In genomic region chr10:91778485-91778884, GRCh38 we compare ENCODE assay signal across 18 cellular contexts. TPM values are rescaled to one million over a fixed set of nuclear protein-coding genes. Genes with fewer than 3 reads are reported as not detected.
DNase-seq lines count a peak whose midpoint lies in the region; ATAC-seq and TF ChIP-seq lines count a peak whose summit lies in the region.
"Had no signal": no experiment of that assay in that cellular context is flagged by ENCODE, and none has a peak within 500 bp of the region (broad histone marks: within the 10 kb centered on the region; RNA-seq: fewer than 3 reads in every experiment).

No MANE protein-coding gene starts in this region.

- DNase-seq in H9 (no peak), WTC11 (ENCODE audit: low spot score) (no peak), mesothelial cell of epicardium (ENCODE audit: low spot score in 2 of 2, unreplicated experiment in 2 of 2) (no peak), smooth muscle cell (lab: John Stamatoyannopoulos, UW; ENCODE audit: unreplicated experiment) (no peak), HT-29 (ENCODE audit: low spot score) (no peak)
- DNase-seq: 8988T; Calu3; CD8-positive, alpha-beta T cell; DMS79 treated with DMSO at 0.1 percent for 48 hours; GF-D8; H7 had no signal

- H3K4me1 ChIP-seq in H9 (ENCODE audit: insufficient read depth, low read length) = peaks cover 8% of the 10 kb centered on the region; the same call in 1 of the 2 replicates
- H3K4me1 ChIP-seq in smooth muscle cell (ENCODE audit: low read depth) = peaks cover 10% of the 10 kb centered on the region
- H3K4me1 ChIP-seq: BLaER1 treated with 17β-estradiol and CSF1 and Interleukin-3, amounts not matched to agents 10 nM and 100 nM had no signal

- CTCF ChIA-PET in WTC11 (lab: Charles Lee) = interaction anchor here (1.5 kb wide), 1 partner anchor 18 kb away, joined by 4 read pairs; no protein-coding TSS in a partner anchor

- H2AFZ ChIP-seq in H9 (ENCODE audit: low read length) (peak overlapping the region; percentile 66), smooth muscle cell (ENCODE audit: low read depth) (no peak overlapping the region)
- H2AFZ ChIP-seq: GM23248 had no signal

- no CpG with 5 or more reads among the region's 1 CpG for WGBS in H9 (ENCODE audit: extremely low coverage, insufficient read length, low lambda C conversion rate)
- WGBS in smooth muscle cell (ENCODE audit: low lambda C conversion rate) = 87% methylated on average over 1 of the region's 1 CpG

- no peak overlapping the region for H2BK5ac ChIP-seq in H9 (ENCODE audit: insufficient read length, low read length)

- H3K79me1 ChIP-seq in H9 (ENCODE audit: insufficient read depth, low read depth, low read length, poor library complexity, severe bottlenecking) = no peaks in the 10 kb centered on the region

- no peaks in the 10 kb centered on the region for H3K9me3 ChIP-seq in H9 (ENCODE audit: control insufficient read depth, low read depth, low read length)
- H3K9me3 ChIP-seq in smooth muscle cell (replicated peaks; ENCODE audit: low read depth) = no peaks in the 10 kb centered on the region
- H3K9me3 ChIP-seq: BLaER1 treated with 17β-estradiol and CSF1 and Interleukin-3, amounts not matched to agents 10 nM and 100 nM had no signal

- H3K4ac ChIP-seq in H9 (ENCODE audit: low read depth, low read length) = no peak overlapping the region

- H3F3A ChIP-seq in smooth muscle cell (ENCODE audit: low read depth) = no peaks in the 10 kb centered on the region

- no peaks in the 10 kb centered on the region for H3K27me3 ChIP-seq in H9 (ENCODE audit: insufficient read depth, low read length)
- H3K27me3 ChIP-seq in smooth muscle cell (ENCODE audit: low read depth) = peaks cover 17% of the 10 kb centered on the region
- H3K27me3 ChIP-seq: BLaER1 treated with 17β-estradiol and CSF1 and Interleukin-3, amounts not matched to agents 10 nM and 100 nM had no signal

- no peaks in the 10 kb centered on the region for H3K27me3 Mint-ChIP-seq in H9 (ENCODE audit: low read depth)
- H3K27me3 Mint-ChIP-seq in WTC11 (ENCODE audit: low read depth) = no peaks in the 10 kb centered on the region
- no peaks in the 10 kb centered on the region for H3K27me3 Mint-ChIP-seq in mesothelial cell of epicardium (ENCODE audit: low read depth)
- peaks cover 19% of the 10 kb centered on the region for H3K27me3 Mint-ChIP-seq in activated T-helper 17 cell treated with anti-CD3 and anti-CD28 coated beads, Interleukin-2, amount 50 U/mL, for 72 hours
- H3K27me3 Mint-ChIP-seq: B cell had no signal

- H2AK5ac ChIP-seq in H9 (ENCODE audit: insufficient read length, low read length) = no peak overlapping the region

- H2BK15ac ChIP-seq in H9 (ENCODE audit: low read depth, low read length) = no peak overlapping the region

- TF ChIP-seq CTCF in H9 (conservative IDR thresholded peaks at IDR 0.05) (no peak), WTC11 (IDR thresholded peaks at IDR 0.05) (no peak), mesothelial cell of epicardium (IDR thresholded peaks at IDR 0.05; ENCODE audit: unreplicated experiment) (no peak), smooth muscle cell (IDR thresholded peaks at IDR 0.05; ENCODE audit: borderline replicate concordance, insufficient read depth, poor library complexity, severe bottlenecking) (no peak)

- no peak overlapping the region for H3K9ac ChIP-seq in H9 (ENCODE audit: extremely low read depth, insufficient read length, low read length)
- peak overlapping the region; percentile 14 for H3K9ac ChIP-seq in smooth muscle cell (ENCODE audit: low read depth)
- H3K9ac ChIP-seq: BLaER1 treated with 17β-estradiol and CSF1 and Interleukin-3, amounts not matched to agents 10 nM and 100 nM; GM23248 had no signal

- H3K4me3 ChIP-seq in smooth muscle cell = no peak overlapping the region
- H3K4me3 ChIP-seq: BLaER1 treated with 17β-estradiol and CSF1 and Interleukin-3, amounts not matched to agents 10 nM and 100 nM; GM12878; GM23248 had no signal

- H4K91ac ChIP-seq in H9 (ENCODE audit: insufficient read length, low read depth, low read length) = no peak overlapping the region

- H4K5ac ChIP-seq in H9 (ENCODE audit: insufficient read length, low read depth, low read length) = no peak overlapping the region

- H3K14ac ChIP-seq in H9 (ENCODE audit: insufficient read depth, low read length) = no peak overlapping the region

- POLR2A ChIA-PET in WTC11 (lab: Charles Lee) = no interaction called here

- ATAC-seq in WTC11 = peak; percentile 72
- no peak for ATAC-seq in activated T-helper 17 cell treated with anti-CD3 and anti-CD28 coated beads, Interleukin-2, amount 50 U/mL, for 72 hours (replicated peaks)
- no peak for ATAC-seq in GM19467 (IDR thresholded peaks at IDR 0.05; ENCODE audit: unreplicated experiment)
- no peak for ATAC-seq in HG03460 (IDR thresholded peaks at IDR 0.05; ENCODE audit: unreplicated experiment)
- ATAC-seq: CD8-positive, alpha-beta T cell; GM12878 had no signal

- no peak overlapping the region for H3T11ph ChIP-seq in H9 (ENCODE audit: low read length)

- no peak overlapping the region for H2BK12ac ChIP-seq in H9 (ENCODE audit: insufficient read length, low read depth, low read length)

- H3K36me3 Mint-ChIP-seq in H9 (ENCODE audit: insufficient read depth in 1 of 3, low read depth in 3 of 3) = no peaks in the 10 kb centered on the region; a peak in 1 of 7 replicates
- H3K36me3 Mint-ChIP-seq in WTC11 = no peaks in the 10 kb centered on the region
- no peaks in the 10 kb centered on the region for H3K36me3 Mint-ChIP-seq in mesothelial cell of epicardium
- no peaks in the 10 kb centered on the region for H3K36me3 Mint-ChIP-seq in activated T-helper 17 cell treated with anti-CD3 and anti-CD28 coated beads, Interleukin-2, amount 50 U/mL, for 72 hours (ENCODE audit: low read depth)
- H3K36me3 Mint-ChIP-seq: CD8-positive, alpha-beta T cell had no signal

- no peak overlapping the region for H3K23ac ChIP-seq in H9 (ENCODE audit: insufficient read length, low read depth, low read length)

- no peak overlapping the region for H3K18ac ChIP-seq in H9 (ENCODE audit: insufficient read length, low read depth, low read length)

- H3K27ac Mint-ChIP-seq in H9 (peak overlapping the region; percentile 27 to 90 (median 34); a peak in 3 of 7 replicates), WTC11 (no peak overlapping the region), mesothelial cell of epicardium (peak overlapping the region; percentile 43)
- no peak overlapping the region for H3K27ac Mint-ChIP-seq in activated T-helper 17 cell treated with anti-CD3 and anti-CD28 coated beads, Interleukin-2, amount 50 U/mL, for 72 hours
- H3K27ac Mint-ChIP-seq: B cell; CD8-positive, alpha-beta T cell had no signal

- H3K9me3 Mint-ChIP-seq in H9 (peaks cover 3 to 5% of the 10 kb centered on the region in 2 experiments; a peak in 3 of 5 replicates), WTC11 (peaks cover 3% of the 10 kb centered on the region; the same call in 1 of the 2 replicates), mesothelial cell of epicardium (peaks cover 8% of the 10 kb centered on the region)
- H3K9me3 Mint-ChIP-seq in activated T-helper 17 cell treated with anti-CD3 and anti-CD28 coated beads, Interleukin-2, amount 50 U/mL, for 72 hours = no peaks in the 10 kb centered on the region
- H3K9me3 Mint-ChIP-seq: CD8-positive, alpha-beta T cell had no signal

- H3K4me2 ChIP-seq in H9 (ENCODE audit: insufficient read depth, insufficient read length, low read length) (no peak overlapping the region), smooth muscle cell (peak overlapping the region; percentile 22)
- H3K4me2 ChIP-seq: BLaER1 treated with 17β-estradiol and CSF1 and Interleukin-3, amounts not matched to agents 10 nM and 100 nM had no signal

- H2BK20ac ChIP-seq in H9 (ENCODE audit: low read depth, low read length, poor library complexity, severe bottlenecking) = no peak overlapping the region

- no peaks in the 10 kb centered on the region for H3K23me2 ChIP-seq in H9 (ENCODE audit: insufficient read length, low read depth, low read length, poor library complexity, severe bottlenecking)

- H4K20me1 ChIP-seq in H9 (ENCODE audit: control insufficient read depth, insufficient read depth, insufficient read length) = no peaks in the 10 kb centered on the region
- H4K20me1 ChIP-seq in smooth muscle cell (ENCODE audit: low read depth) = no peaks in the 10 kb centered on the region
- H4K20me1 ChIP-seq: BLaER1 treated with 17β-estradiol and CSF1 and Interleukin-3, amounts not matched to agents 10 nM and 100 nM had no signal

- no peak overlapping the region for H2BK120ac ChIP-seq in H9 (ENCODE audit: low read depth, low read length, poor library complexity, severe bottlenecking)

- no peaks in the 10 kb centered on the region for H3K79me2 ChIP-seq in H9 (ENCODE audit: insufficient read depth, low read length)
- no peaks in the 10 kb centered on the region for H3K79me2 ChIP-seq in smooth muscle cell (ENCODE audit: low read depth)

- H3K36me3 ChIP-seq in smooth muscle cell (ENCODE audit: low read depth) = no peaks in the 10 kb centered on the region
- H3K36me3 ChIP-seq: BLaER1 treated with 17β-estradiol and CSF1 and Interleukin-3, amounts not matched to agents 10 nM and 100 nM had no signal

- H4K8ac ChIP-seq in H9 (replicated peaks; ENCODE audit: insufficient read length, low read depth, low read length) = no peak overlapping the region

- no peak overlapping the region; a peak in 1 of 5 replicates for H3K4me3 Mint-ChIP-seq in H9
- H3K4me3 Mint-ChIP-seq in WTC11 = no peak overlapping the region
- H3K4me3 Mint-ChIP-seq in mesothelial cell of epicardium = no peak overlapping the region
- H3K4me3 Mint-ChIP-seq in activated T-helper 17 cell treated with anti-CD3 and anti-CD28 coated beads, Interleukin-2, amount 50 U/mL, for 72 hours = no peak overlapping the region
- H3K4me3 Mint-ChIP-seq: B cell; CD8-positive, alpha-beta T cell had no signal

- H3K27ac ChIP-seq in H9 (ENCODE audit: insufficient read length, low read depth, low read length) = no peak overlapping the region
- H3K27ac ChIP-seq in smooth muscle cell (ENCODE audit: low read depth) = peak overlapping the region; percentile 63
- H3K27ac ChIP-seq: BLaER1 treated with 17β-estradiol and CSF1 and Interleukin-3, amounts not matched to agents 10 nM and 100 nM; GM23248 had no signal

- H3K4me1 Mint-ChIP-seq in H9 = peaks cover 23 to 32% of the 10 kb centered on the region in 2 experiments
- peaks cover 23% of the 10 kb centered on the region for H3K4me1 Mint-ChIP-seq in WTC11
- peaks cover 14% of the 10 kb centered on the region for H3K4me1 Mint-ChIP-seq in mesothelial cell of epicardium
- H3K4me1 Mint-ChIP-seq in activated T-helper 17 cell treated with anti-CD3 and anti-CD28 coated beads, Interleukin-2, amount 50 U/mL, for 72 hours = no peaks in the 10 kb centered on the region
- H3K4me1 Mint-ChIP-seq: B cell had no signal

- H3K56ac ChIP-seq in H9 (ENCODE audit: insufficient read length, low read depth, low read length) = no peak overlapping the region

RNA-seq across cellular contexts. Expression of gene TNKS2, which starts 19.7 kb away (rescaled TPM):
- total RNA-seq in H9 (2021) (58.0 and 58.9 TPM in 2 replicates), WTC11 (2021) (51.6 to 53.5 TPM (median 53.0 TPM) in 3 replicates), mesothelial cell of epicardium (53.7 to 54.2 TPM (median 53.8 TPM) in 3 replicates), smooth muscle cell (44.5 and 45.6 TPM in 2 replicates)
- 12.1 and 16.2 TPM in 2 replicates for polyA plus RNA-seq in smooth muscle cell
- total RNA-seq in HT-29 (2014; rRNA removed; shearing (Covaris generic)) = 14.0 and 15.5 TPM in 2 replicates
- total RNA-seq in activated T-helper 17 cell treated with anti-CD3 and anti-CD28 coated beads, Interleukin-2, amount 50 U/mL, for 72 hours = 10 to 100 TPM; 25.6 to 30.7 TPM

Comparison
In these comparisons a context has a peak if more than half of its experiments do, and no peak if none do; other contexts are left out.
1. H3K27ac Mint-ChIP-seq: peak in H9 (3 of 3) and mesothelial cell of epicardium (single experiment); none in WTC11 (single experiment) and activated T-helper 17 cell treated with anti-CD3 and anti-CD28 coated beads, Interleukin-2, amount 50 U/mL, for 72 hours (single experiment).